Comparison of ENCODE assay signal across 32 cellular contexts in genomic region chr15:51926808-51927207, GRCh38.
"Had no signal": no experiment of that assay in that cellular context is flagged by ENCODE, and none has a peak within 500 bp of the region (broad histone marks: within the 10 kb centered on the region; RNA-seq: fewer than 3 reads in every experiment).

No MANE protein-coding gene starts in this region.

- H3K4me1 Mint-ChIP-seq: activated naive CD4-positive, alpha-beta T cell treated with anti-CD3 and anti-CD28 coated beads, Interleukin-2, amount 50 U/mL, for 24 hours had no signal

- H3K4me1 ChIP-seq: Peyer's patch, SJSA1 had no signal

- H3K27me3 Mint-ChIP-seq: activated CD4-positive, alpha-beta memory T cell treated with anti-CD3 and anti-CD28 coated beads for 36 hours; activated naive CD4-positive, alpha-beta T cell treated with anti-CD3 and anti-CD28 coated beads, Interleukin-2, amount 50 U/mL, for 24 hours; brain had no signal

- H3K27me3 ChIP-seq: Peyer's patch, SJSA1 had no signal

- H3K9me3 Mint-ChIP-seq: activated CD4-positive, alpha-beta memory T cell treated with anti-CD3 and anti-CD28 coated beads for 36 hours; activated naive CD4-positive, alpha-beta T cell treated with anti-CD3 and anti-CD28 coated beads, Interleukin-2, amount 50 U/mL, for 24 hours; activated T-cell treated with anti-CD3 and anti-CD28 coated beads, Interleukin-2, amount 50 U/mL, for 72 hours; activated T-helper 2 cell treated with anti-CD3 and anti-CD28 coated beads, Interferon-gamma antibody, Interleukin-2, Interleukin-4, amounts not matched to agents 10 μg/mL and 5 μg/mL and 100 μg/mL, durations not matched to agents 14 hours and 24 hours and 36 hours; brain had no signal

- H3K4me3 ChIP-seq: Peyer's patch, SJSA1 had no signal

- DNase-seq: activated CD4-positive, alpha-beta memory T cell treated with anti-CD3 and anti-CD28 coated beads for 36 hours; activated CD4-positive, alpha-beta T cell treated with anti-CD3 and anti-CD28 coated beads for 4 hours; activated CD4-positive, alpha-beta T cell treated with anti-CD3 and anti-CD28 coated beads, Interleukin-2, amount 50 U/mL, for 1 hour; activated gamma-delta T cell; activated naive CD4-positive, alpha-beta T cell treated with Interleukin-2 at 50 U/mL for 16 hours; activated T-cell treated with anti-CD3 and anti-CD28 coated beads, Interleukin-2, amount 50 U/mL, for 1 hour; activated T-cell treated with anti-CD3 and anti-CD28 coated beads, Interleukin-2, amount 50 U/mL, for 72 hours; anterior cingulate cortex; central memory CD4-positive, alpha-beta T cell; KG1; NCI-H1105; NCI-H1417 treated with DMSO at 0.1 percent for 48 hours; NCI-H187 treated with DMSO at 0.1 percent for 48 hours; NCI-H2081 treated with DMSO at 0.1 percent for 48 hours; NCI-H226; NCI-H510A; NCI-H526; NCI-H748 treated with DMSO at 0.1 percent for 48 hours; NK-92 treated with Interleukin-12 subunit alpha and Interleukin-12 subunit beta, amount 100 ng/mL, for 24 hours; PC-3; Peyer's patch; RPMI8226; SHP77 treated with DMSO at 0.1 percent for 48 hours; SK-N-SH; T-helper 1 cell had no signal

- H3K9me3 ChIP-seq: Peyer's patch, SJSA1, SK-N-SH had no signal

- H3K4me2 ChIP-seq: SK-N-SH had no signal

- H3K36me3 Mint-ChIP-seq: activated naive CD4-positive, alpha-beta T cell treated with anti-CD3 and anti-CD28 coated beads, Interleukin-2, amount 50 U/mL, for 24 hours had no signal

- H3K4me3 Mint-ChIP-seq: activated CD4-positive, alpha-beta memory T cell treated with anti-CD3 and anti-CD28 coated beads for 36 hours; activated naive CD4-positive, alpha-beta T cell treated with anti-CD3 and anti-CD28 coated beads, Interleukin-2, amount 50 U/mL, for 24 hours; activated T-cell treated with anti-CD3 and anti-CD28 coated beads, Interleukin-2, amount 50 U/mL, for 72 hours; brain had no signal

- H3K27ac Mint-ChIP-seq: activated CD4-positive, alpha-beta memory T cell treated with anti-CD3 and anti-CD28 coated beads for 36 hours; activated naive CD4-positive, alpha-beta T cell treated with anti-CD3 and anti-CD28 coated beads, Interleukin-2, amount 50 U/mL, for 24 hours; activated T-cell treated with anti-CD3 and anti-CD28 coated beads, Interleukin-2, amount 50 U/mL, for 72 hours; activated T-helper 2 cell treated with anti-CD3 and anti-CD28 coated beads, Interferon-gamma antibody, Interleukin-2, Interleukin-4, amounts not matched to agents 10 μg/mL and 5 μg/mL and 100 μg/mL, durations not matched to agents 14 hours and 24 hours and 36 hours; brain had no signal

- H3K9ac ChIP-seq: SK-N-SH had no signal

- H3K27ac ChIP-seq: Peyer's patch, SJSA1 had no signal

- FAIRE-seq: bronchial epithelial cell, colon, TTC549 had no signal

- H3K9me2 ChIP-seq: SK-N-SH had no signal

- ATAC-seq: activated T-cell treated with anti-CD3 and anti-CD28 coated beads, Interleukin-2, amount 50 U/mL, for 72 hours; PC-3 had no signal
